In the genomic region with DNA sequence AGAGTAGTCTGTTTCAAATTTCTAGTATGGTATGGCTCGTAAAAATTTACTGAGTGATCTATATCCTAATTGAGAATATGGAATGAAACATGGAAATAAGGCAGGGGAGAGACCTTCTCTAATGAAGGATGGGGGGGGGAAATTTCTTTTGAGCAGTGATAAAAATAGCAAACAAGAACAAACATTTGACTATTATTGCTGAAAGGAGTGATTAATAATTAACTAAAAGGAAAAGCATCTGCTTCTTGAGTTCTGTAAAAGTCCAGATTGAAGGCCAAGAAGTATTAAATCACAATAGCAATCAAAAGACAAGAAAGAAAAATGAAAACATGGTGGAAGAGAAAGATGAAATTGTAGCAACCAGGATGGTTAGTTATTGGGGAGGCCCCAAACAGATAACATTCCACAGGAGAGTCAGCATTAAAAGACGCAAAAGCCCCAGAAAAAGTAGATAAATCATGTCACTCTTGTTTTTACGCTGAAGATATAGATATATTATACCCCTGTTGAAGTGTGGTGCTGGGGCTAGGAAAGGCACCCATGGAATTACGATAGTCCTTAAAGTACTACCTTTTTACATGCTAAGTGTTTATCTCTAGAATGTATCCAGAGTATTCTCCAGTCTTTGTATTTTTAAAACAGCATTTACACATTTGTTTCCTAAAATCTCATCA, we compare ENCODE assay signal across 1 cellular context.
TF ChIP-seq lines count a peak whose summit lies in the region.

No MANE protein-coding gene starts in this region.

TF ChIP-seq in GM23338, 12 proteins besides CTCF, POLR2A, EP300 and RAD21 (continued from another document):
- TF ChIP-seq, protein P1, sequence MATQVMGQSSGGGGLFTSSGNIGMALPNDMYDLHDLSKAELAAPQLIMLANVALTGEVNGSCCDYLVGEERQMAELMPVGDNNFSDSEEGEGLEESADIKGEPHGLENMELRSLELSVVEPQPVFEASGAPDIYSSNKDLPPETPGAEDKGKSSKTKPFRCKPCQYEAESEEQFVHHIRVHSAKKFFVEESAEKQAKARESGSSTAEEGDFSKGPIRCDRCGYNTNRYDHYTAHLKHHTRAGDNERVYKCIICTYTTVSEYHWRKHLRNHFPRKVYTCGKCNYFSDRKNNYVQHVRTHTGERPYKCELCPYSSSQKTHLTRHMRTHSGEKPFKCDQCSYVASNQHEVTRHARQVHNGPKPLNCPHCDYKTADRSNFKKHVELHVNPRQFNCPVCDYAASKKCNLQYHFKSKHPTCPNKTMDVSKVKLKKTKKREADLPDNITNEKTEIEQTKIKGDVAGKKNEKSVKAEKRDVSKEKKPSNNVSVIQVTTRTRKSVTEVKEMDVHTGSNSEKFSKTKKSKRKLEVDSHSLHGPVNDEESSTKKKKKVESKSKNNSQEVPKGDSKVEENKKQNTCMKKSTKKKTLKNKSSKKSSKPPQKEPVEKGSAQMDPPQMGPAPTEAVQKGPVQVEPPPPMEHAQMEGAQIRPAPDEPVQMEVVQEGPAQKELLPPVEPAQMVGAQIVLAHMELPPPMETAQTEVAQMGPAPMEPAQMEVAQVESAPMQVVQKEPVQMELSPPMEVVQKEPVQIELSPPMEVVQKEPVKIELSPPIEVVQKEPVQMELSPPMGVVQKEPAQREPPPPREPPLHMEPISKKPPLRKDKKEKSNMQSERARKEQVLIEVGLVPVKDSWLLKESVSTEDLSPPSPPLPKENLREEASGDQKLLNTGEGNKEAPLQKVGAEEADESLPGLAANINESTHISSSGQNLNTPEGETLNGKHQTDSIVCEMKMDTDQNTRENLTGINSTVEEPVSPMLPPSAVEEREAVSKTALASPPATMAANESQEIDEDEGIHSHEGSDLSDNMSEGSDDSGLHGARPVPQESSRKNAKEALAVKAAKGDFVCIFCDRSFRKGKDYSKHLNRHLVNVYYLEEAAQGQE (IDR thresholded peaks at IDR 0.05; ENCODE audit: unreplicated experiment), result no peak
- TF ChIP-seq NANOG (IDR thresholded peaks at IDR 0.05; ENCODE audit: borderline replicate concordance), result no peak
- TF ChIP-seq, protein P2, sequence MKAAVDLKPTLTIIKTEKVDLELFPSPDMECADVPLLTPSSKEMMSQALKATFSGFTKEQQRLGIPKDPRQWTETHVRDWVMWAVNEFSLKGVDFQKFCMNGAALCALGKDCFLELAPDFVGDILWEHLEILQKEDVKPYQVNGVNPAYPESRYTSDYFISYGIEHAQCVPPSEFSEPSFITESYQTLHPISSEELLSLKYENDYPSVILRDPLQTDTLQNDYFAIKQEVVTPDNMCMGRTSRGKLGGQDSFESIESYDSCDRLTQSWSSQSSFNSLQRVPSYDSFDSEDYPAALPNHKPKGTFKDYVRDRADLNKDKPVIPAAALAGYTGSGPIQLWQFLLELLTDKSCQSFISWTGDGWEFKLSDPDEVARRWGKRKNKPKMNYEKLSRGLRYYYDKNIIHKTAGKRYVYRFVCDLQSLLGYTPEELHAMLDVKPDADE (IDR thresholded peaks at IDR 0.05), result no peak
- TF ChIP-seq, protein P3, sequence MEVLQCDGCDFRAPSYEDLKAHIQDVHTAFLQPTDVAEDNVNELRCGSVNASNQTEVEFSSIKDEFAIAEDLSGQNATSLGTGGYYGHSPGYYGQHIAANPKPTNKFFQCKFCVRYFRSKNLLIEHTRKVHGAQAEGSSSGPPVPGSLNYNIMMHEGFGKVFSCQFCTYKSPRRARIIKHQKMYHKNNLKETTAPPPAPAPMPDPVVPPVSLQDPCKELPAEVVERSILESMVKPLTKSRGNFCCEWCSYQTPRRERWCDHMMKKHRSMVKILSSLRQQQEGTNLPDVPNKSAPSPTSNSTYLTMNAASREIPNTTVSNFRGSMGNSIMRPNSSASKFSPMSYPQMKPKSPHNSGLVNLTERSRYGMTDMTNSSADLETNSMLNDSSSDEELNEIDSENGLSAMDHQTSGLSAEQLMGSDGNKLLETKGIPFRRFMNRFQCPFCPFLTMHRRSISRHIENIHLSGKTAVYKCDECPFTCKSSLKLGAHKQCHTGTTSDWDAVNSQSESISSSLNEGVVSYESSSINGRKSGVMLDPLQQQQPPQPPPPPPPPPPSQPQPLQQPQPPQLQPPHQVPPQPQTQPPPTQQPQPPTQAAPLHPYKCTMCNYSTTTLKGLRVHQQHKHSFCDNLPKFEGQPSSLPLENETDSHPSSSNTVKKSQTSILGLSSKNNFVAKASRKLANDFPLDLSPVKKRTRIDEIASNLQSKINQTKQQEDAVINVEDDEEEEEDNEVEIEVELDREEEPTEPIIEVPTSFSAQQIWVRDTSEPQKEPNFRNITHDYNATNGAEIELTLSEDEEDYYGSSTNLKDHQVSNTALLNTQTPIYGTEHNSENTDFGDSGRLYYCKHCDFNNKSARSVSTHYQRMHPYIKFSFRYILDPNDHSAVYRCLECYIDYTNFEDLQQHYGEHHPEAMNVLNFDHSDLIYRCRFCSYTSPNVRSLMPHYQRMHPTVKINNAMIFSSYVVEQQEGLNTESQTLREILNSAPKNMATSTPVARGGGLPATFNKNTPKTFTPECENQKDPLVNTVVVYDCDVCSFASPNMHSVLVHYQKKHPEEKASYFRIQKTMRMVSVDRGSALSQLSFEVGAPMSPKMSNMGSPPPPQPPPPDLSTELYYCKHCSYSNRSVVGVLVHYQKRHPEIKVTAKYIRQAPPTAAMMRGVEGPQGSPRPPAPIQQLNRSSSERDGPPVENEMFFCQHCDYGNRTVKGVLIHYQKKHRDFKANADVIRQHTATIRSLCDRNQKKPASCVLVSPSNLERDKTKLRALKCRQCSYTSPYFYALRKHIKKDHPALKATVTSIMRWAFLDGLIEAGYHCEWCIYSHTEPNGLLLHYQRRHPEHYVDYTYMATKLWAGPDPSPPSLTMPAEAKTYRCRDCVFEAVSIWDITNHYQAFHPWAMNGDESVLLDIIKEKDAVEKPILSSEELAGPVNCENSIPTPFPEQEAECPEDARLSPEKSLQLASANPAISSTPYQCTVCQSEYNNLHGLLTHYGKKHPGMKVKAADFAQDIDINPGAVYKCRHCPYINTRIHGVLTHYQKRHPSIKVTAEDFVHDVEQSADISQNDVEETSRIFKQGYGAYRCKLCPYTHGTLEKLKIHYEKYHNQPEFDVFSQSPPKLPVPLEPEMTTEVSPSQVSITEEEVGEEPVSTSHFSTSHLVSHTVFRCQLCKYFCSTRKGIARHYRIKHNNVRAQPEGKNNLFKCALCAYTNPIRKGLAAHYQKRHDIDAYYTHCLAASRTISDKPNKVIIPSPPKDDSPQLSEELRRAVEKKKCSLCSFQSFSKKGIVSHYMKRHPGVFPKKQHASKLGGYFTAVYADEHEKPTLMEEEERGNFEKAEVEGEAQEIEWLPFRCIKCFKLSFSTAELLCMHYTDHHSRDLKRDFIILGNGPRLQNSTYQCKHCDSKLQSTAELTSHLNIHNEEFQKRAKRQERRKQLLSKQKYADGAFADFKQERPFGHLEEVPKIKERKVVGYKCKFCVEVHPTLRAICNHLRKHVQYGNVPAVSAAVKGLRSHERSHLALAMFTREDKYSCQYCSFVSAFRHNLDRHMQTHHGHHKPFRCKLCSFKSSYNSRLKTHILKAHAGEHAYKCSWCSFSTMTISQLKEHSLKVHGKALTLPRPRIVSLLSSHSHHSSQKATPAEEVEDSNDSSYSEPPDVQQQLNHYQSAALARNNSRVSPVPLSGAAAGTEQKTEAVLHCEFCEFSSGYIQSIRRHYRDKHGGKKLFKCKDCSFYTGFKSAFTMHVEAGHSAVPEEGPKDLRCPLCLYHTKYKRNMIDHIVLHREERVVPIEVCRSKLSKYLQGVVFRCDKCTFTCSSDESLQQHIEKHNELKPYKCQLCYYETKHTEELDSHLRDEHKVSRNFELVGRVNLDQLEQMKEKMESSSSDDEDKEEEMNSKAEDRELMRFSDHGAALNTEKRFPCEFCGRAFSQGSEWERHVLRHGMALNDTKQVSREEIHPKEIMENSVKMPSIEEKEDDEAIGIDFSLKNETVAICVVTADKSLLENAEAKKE (CRISPR knock-in tag; IDR thresholded peaks at IDR 0.05), result no peak
- TF ChIP-seq POLR2AphosphoS5 (IDR thresholded peaks at IDR 0.05; ENCODE audit: low read depth), result no peak
- TF ChIP-seq STAT1 (IDR thresholded peaks at IDR 0.05; ENCODE audit: unreplicated experiment), result no peak
- TF ChIP-seq CREB1 (CRISPR knock-in tag; IDR thresholded peaks at IDR 0.05; ENCODE audit: low read depth), result no peak
- TF ChIP-seq JUNB (IDR thresholded peaks at IDR 0.05; ENCODE audit: unreplicated experiment), result no peak
- no peak for TF ChIP-seq ZNF331 (CRISPR knock-in tag; IDR thresholded peaks at IDR 0.05; ENCODE audit: low read depth)
- no peak for TF ChIP-seq EZH2 (IDR thresholded peaks at IDR 0.05; ENCODE audit: low read depth, unreplicated experiment)
TF ChIP-seq in GM23338: peak in this region for 0.
